8 cellular contexts compared by ENCODE assay signal in genomic region chr7:51067757-51068156, GRCh38.
DNase-seq lines count a peak whose midpoint lies in the region; ATAC-seq and TF ChIP-seq lines count a peak whose summit lies in the region.

No MANE protein-coding gene starts in this region.

- H3K27me3 Mint-ChIP-seq in progenitor cell of endocrine pancreas, result no peaks in the 10 kb centered on the region

- H3K9me3 Mint-ChIP-seq in progenitor cell of endocrine pancreas (ENCODE audit: low read depth), result no peaks in the 10 kb centered on the region

- ATAC-seq in HG02938 (IDR thresholded peaks at IDR 0.05; ENCODE audit: unreplicated experiment), result peak; percentile 64
- no peak for ATAC-seq in GM18505 (IDR thresholded peaks at IDR 0.05; ENCODE audit: unreplicated experiment)
- no peak for ATAC-seq in GM19463 (IDR thresholded peaks at IDR 0.05; ENCODE audit: unreplicated experiment)

- peak; percentile 79 for TF ChIP-seq CTCF in progenitor cell of endocrine pancreas (IDR thresholded peaks at IDR 0.05; ENCODE audit: unreplicated experiment)

- H3K36me3 Mint-ChIP-seq in progenitor cell of endocrine pancreas (ENCODE audit: insufficient read depth), result no peaks in the 10 kb centered on the region

- TF ChIP-seq POLR2A in GM18505 (IDR thresholded peaks at IDR 0.05; ENCODE audit: borderline replicate concordance, extremely low read depth, insufficient read depth, insufficient read length), result no peak

- peaks cover 34% of the 10 kb centered on the region for H3K4me1 Mint-ChIP-seq in progenitor cell of endocrine pancreas (ENCODE audit: low read depth)

- H3K27ac Mint-ChIP-seq in progenitor cell of endocrine pancreas, result peak overlapping the region; percentile 6

- H3K4me3 Mint-ChIP-seq in progenitor cell of endocrine pancreas (ENCODE audit: low read depth), result no peak overlapping the region

- DNase-seq in EL (peak; percentile 71), NCI-H774 (lab: John Stamatoyannopoulos, UW) (peak; percentile 12), glomerular visceral epithelial cell (ENCODE audit: extremely low spot score) (peak; percentile 56), progenitor cell of endocrine pancreas (ENCODE audit: low spot score, unreplicated experiment) (peak; percentile 49)
- peak; percentile 34 for DNase-seq in activated naive CD4-positive, alpha-beta T cell treated with Interleukin-2 at 50 U/mL for 16 hours

Comparison
In these comparisons a context has a peak if more than half of its experiments do, and no peak if none do; other contexts are left out.
1. DNase-seq: peak in every context shown above with its lines; median percentile 71 in EL; 56 in glomerular visceral epithelial cell; 49 in progenitor cell of endocrine pancreas; 34 in activated naive CD4-positive, alpha-beta T cell treated with Interleukin-2 at 50 U/mL for 16 hours; 12 in NCI-H774.